In the genomic region with DNA sequence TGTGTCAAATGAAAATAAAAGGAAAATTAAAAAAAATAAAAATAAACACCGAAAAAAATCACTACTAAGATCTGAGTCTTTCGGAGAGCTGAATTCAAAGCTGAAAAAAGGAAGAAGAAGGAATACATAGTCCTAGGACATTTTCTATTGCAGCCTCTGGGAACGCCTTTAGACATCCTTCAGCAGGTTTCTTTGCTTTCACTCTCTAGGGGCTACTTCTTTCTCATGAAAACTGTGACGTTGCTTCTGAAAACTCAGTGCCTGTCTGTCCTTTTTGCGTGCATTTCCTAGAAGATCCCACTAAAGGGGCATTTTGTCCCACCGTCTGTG, we compare ENCODE assay signal across 8 cellular contexts. TPM values are rescaled to one million over a fixed set of nuclear protein-coding genes. Genes with fewer than 3 reads are reported as not detected.
A peak's percentile ranks its signal among the peaks of the same experiment; 100 is the strongest.
DNase-seq lines count a peak whose midpoint lies in the region; ATAC-seq and TF ChIP-seq lines count a peak whose summit lies in the region.

No MANE protein-coding gene starts in this region.

- TF ChIP-seq CTCF in DOHH2 (IDR thresholded peaks at IDR 0.05; ENCODE audit: low read depth, low read length, poor library complexity, severe bottlenecking) (no peak), osteoblast (IDR thresholded peaks at IDR 0.05; ENCODE audit: extremely low read depth, low read depth, low read length) (no peak)

- peak overlapping the region; percentile 45 for H3K9ac ChIP-seq in endocrine pancreas (ENCODE audit: control insufficient read depth, insufficient read depth, low read length)

- H3K4me2 ChIP-seq in DOHH2 (ENCODE audit: low read length) (peak overlapping the region; percentile 21), osteoblast (ENCODE audit: insufficient read depth, low read length) (peak overlapping the region; percentile 96)

- H4K20me1 ChIP-seq in DOHH2 (ENCODE audit: control insufficient read depth, insufficient read depth, low read depth, low read length) (no peaks in the 10 kb centered on the region), osteoblast (ENCODE audit: insufficient read depth, low read length) (no peaks in the 10 kb centered on the region)

- H3K27ac ChIP-seq in DOHH2 (ENCODE audit: low read depth, low read length): no peak overlapping the region
- H3K27ac ChIP-seq in osteoblast (ENCODE audit: low read depth, low read length): peak overlapping the region; percentile 74

- ATAC-seq in GM21717 (IDR thresholded peaks at IDR 0.05; ENCODE audit: unreplicated experiment): peak; percentile 27

- H3K36me3 ChIP-seq in DOHH2 (ENCODE audit: control insufficient read depth, low read length): no peaks in the 10 kb centered on the region
- H3K36me3 ChIP-seq in endocrine pancreas (ENCODE audit: control insufficient read depth, insufficient read depth, low read length): no peaks in the 10 kb centered on the region
- H3K36me3 ChIP-seq in osteoblast (ENCODE audit: insufficient read depth, low read length): no peaks in the 10 kb centered on the region

- H3K9me3 ChIP-seq in DOHH2 (ENCODE audit: control insufficient read depth, insufficient read depth, low read length) (no peaks in the 10 kb centered on the region), endocrine pancreas (ENCODE audit: control insufficient read depth, low read length) (no peaks in the 10 kb centered on the region), osteoblast (ENCODE audit: low read depth, low read length) (no peaks in the 10 kb centered on the region)

- H2AFZ ChIP-seq in osteoblast (ENCODE audit: low read length): peak overlapping the region; percentile 93

- peak; percentile 15 for DNase-seq in M059J (ENCODE audit: low read depth)
- DNase-seq in osteoblast (ENCODE audit: insufficient read length, low spot score, missing footprints): peak; percentile 41
- no peak for DNase-seq in middle frontal gyrus (ENCODE audit: extremely low spot score, low spot score)
- DNase-seq in glomerular visceral epithelial cell (ENCODE audit: extremely low spot score): no peak
- DNase-seq in OCI-M2 (lab: John Stamatoyannopoulos, UW; ENCODE audit: unreplicated experiment): no peak

- H3K4me3 ChIP-seq in DOHH2 (ENCODE audit: low read length): no peak overlapping the region
- peak overlapping the region; percentile 80 for H3K4me3 ChIP-seq in endocrine pancreas (ENCODE audit: control insufficient read depth, insufficient read depth, low read length)
- H3K4me3 ChIP-seq in osteoblast (ENCODE audit: insufficient read depth, low read length): peak overlapping the region; percentile 83

- H3K27me3 ChIP-seq in DOHH2 (ENCODE audit: control insufficient read depth, low read length) (peaks cover 23% of the 10 kb centered on the region), endocrine pancreas (ENCODE audit: control insufficient read depth, insufficient read depth, low read length) (no peaks in the 10 kb centered on the region), osteoblast (ENCODE audit: insufficient read depth, low read length) (no peaks in the 10 kb centered on the region)

- H3K79me2 ChIP-seq in DOHH2 (ENCODE audit: control insufficient read depth, low read length) (no peaks in the 10 kb centered on the region), osteoblast (ENCODE audit: insufficient read depth, low read length) (no peaks in the 10 kb centered on the region)

- H3K4me1 ChIP-seq in DOHH2 (ENCODE audit: control insufficient read depth, low read length) (no peaks in the 10 kb centered on the region), endocrine pancreas (ENCODE audit: control insufficient read depth, insufficient read depth, low read length) (peaks cover 8% of the 10 kb centered on the region), osteoblast (ENCODE audit: insufficient read depth, low read length) (peaks cover 29% of the 10 kb centered on the region)

- H3K9me2 ChIP-seq in DOHH2 (replicated peaks; ENCODE audit: control insufficient read depth, low read length): no peaks in the 10 kb centered on the region

- no peaks in the 10 kb centered on the region for H3F3A ChIP-seq in DOHH2 (ENCODE audit: control insufficient read depth, insufficient read depth)

RNA-seq across cellular contexts. Expression of a gene that starts 0.7 kb away (rescaled TPM):
- total RNA-seq in M059J (2014; rRNA removed; shearing (Covaris generic)): 0.22 and 0.37 TPM in 2 replicates
- 11.5 and 16.6 TPM in 2 replicates for total RNA-seq in osteoblast

Comparison
In these comparisons a context has a peak if more than half of its experiments do, and no peak if none do; other contexts are left out.
1. DNase-seq: peak in M059J (single experiment) and osteoblast (single experiment); none in middle frontal gyrus (single experiment), glomerular visceral epithelial cell (single experiment) and OCI-M2 (single experiment).